8 cellular contexts compared by ENCODE assay signal in genomic region chr11:1382831-1383607, GRCh38. TPM values are rescaled to one million over a fixed set of nuclear protein-coding genes. Genes with fewer than 3 reads are reported as not detected.
A peak's percentile ranks its signal among the peaks of the same experiment; 100 is the strongest.
DNase-seq lines count a peak whose midpoint lies in the region; ATAC-seq, FAIRE-seq and TF ChIP-seq lines count a peak whose summit lies in the region.

No MANE protein-coding gene starts in this region.

- H3K4me1 Mint-ChIP-seq in natural killer cell, result peaks cover 0 to 18% of the 10 kb centered on the region in 2 donors
- H3K4me1 Mint-ChIP-seq in stimulated activated memory B cell treated with anti-CD40 and anti-IgM and Interleukin-4, amounts not matched to agents 10 μg/mL and 1 μg/mL and 100 μg/mL, for 72 hours, result peaks cover 38% of the 10 kb centered on the region

- no peak for TF ChIP-seq CTCF in A549 (IDR thresholded peaks at IDR 0.05)
- no peak for TF ChIP-seq CTCF in fibroblast of pulmonary artery (IDR thresholded peaks at IDR 0.05; ENCODE audit: low read length, missing control alignments)
- no peak for TF ChIP-seq CTCF in natural killer cell (IDR thresholded peaks at IDR 0.05)

- no peaks in the 10 kb centered on the region for H3K9me3 ChIP-seq in A549

- POLR2A ChIA-PET in A549 (lab: Yijun Ruan, JAX), result interaction anchor here (0.7 to 1.6 kb wide), 5 partner anchors 10 to 120 kb away, joined by 3 to 11 read pairs (median 4); partner anchors contain the start of gene TOLLIP

- no peak for FAIRE-seq in A549 (lab: Jason Lieb, UNC)

- no peaks in the 10 kb centered on the region for H3K9me3 Mint-ChIP-seq in natural killer cell
- peaks cover 4% of the 10 kb centered on the region for H3K9me3 Mint-ChIP-seq in stimulated activated memory B cell treated with anti-CD40 and anti-IgM and Interleukin-4, amounts not matched to agents 10 μg/mL and 1 μg/mL and 100 μg/mL, for 72 hours

- H3K4me3 ChIP-seq in A549, result peak overlapping the region; percentile 60
- H3K4me3 ChIP-seq in fibroblast of pulmonary artery (replicated peaks; ENCODE audit: low read depth, low read length), result peak overlapping the region; percentile 52

- no peaks in the 10 kb centered on the region for H3K36me3 Mint-ChIP-seq in natural killer cell
- H3K36me3 Mint-ChIP-seq in stimulated activated memory B cell treated with anti-CD40 and anti-IgM and Interleukin-4, amounts not matched to agents 10 μg/mL and 1 μg/mL and 100 μg/mL, for 72 hours, result no peaks in the 10 kb centered on the region

- H3K4me3 Mint-ChIP-seq in natural killer cell, result peak overlapping the region; percentile 84
- H3K4me3 Mint-ChIP-seq in stimulated activated memory B cell treated with anti-CD40 and anti-IgM and Interleukin-4, amounts not matched to agents 10 μg/mL and 1 μg/mL and 100 μg/mL, for 72 hours, result peak overlapping the region; percentile 79

- peak; percentile 91 to 96 for ATAC-seq in A549
- ATAC-seq in GM18909 (IDR thresholded peaks at IDR 0.05; ENCODE audit: poor library complexity, unreplicated experiment), result peak; percentile 75
- peak; percentile 55 for ATAC-seq in HG03520 (IDR thresholded peaks at IDR 0.05; ENCODE audit: unreplicated experiment)
- peak; percentile 86 to 89 (median 87) for ATAC-seq in natural killer cell
- ATAC-seq in stimulated activated memory B cell treated with anti-CD40 and anti-IgM and Interleukin-4, amounts not matched to agents 10 μg/mL and 1 μg/mL and 100 μg/mL, for 72 hours, result peak; percentile 89

- H3K4me2 ChIP-seq in A549, result peak overlapping the region; percentile 89

- CTCF ChIA-PET in A549 (lab: Yijun Ruan, JAX), result interaction anchor here (1.2 to 1.3 kb wide), 2 partner anchors 31 to 176 kb away, joined by 3 to 4 read pairs; no protein-coding TSS in a partner anchor

- TF ChIP-seq POLR2A in A549 (IDR thresholded peaks at IDR 0.05; ENCODE audit: low read length), result peak; percentile 57; the same call in 1 of the 2 replicates

- intact Hi-C loops in natural killer cell (cut with micrococcal nuclease), result loop anchor here (5.0 to 10.0 kb wide), 2 partner anchors 48 to 76 kb away; partner anchors contain the start of gene TOLLIP

- H3K27me3 Mint-ChIP-seq in natural killer cell (ENCODE audit: low read depth in 2 of 2), result peaks cover 0 to 14% of the 10 kb centered on the region in 2 donors
- H3K27me3 Mint-ChIP-seq in stimulated activated memory B cell treated with anti-CD40 and anti-IgM and Interleukin-4, amounts not matched to agents 10 μg/mL and 1 μg/mL and 100 μg/mL, for 72 hours, result no peaks in the 10 kb centered on the region

- peak overlapping the region; percentile 57 to 87 for H3K27ac Mint-ChIP-seq in natural killer cell
- H3K27ac Mint-ChIP-seq in stimulated activated memory B cell treated with anti-CD40 and anti-IgM and Interleukin-4, amounts not matched to agents 10 μg/mL and 1 μg/mL and 100 μg/mL, for 72 hours, result peak overlapping the region; percentile 90

- peaks cover 10% of the 10 kb centered on the region for H3K4me1 ChIP-seq in A549

- peak; percentile 80 to 90 for DNase-seq in A549 (ENCODE audit: low read depth in 1 of 2, low spot score in 1 of 2)
- DNase-seq in activated T-helper 1 cell treated with anti-CD3 and anti-CD28 coated beads, Interleukin-2, amount 50 U/mL, for 16 hours (ENCODE audit: low read depth in 1 of 2, low spot score in 1 of 2), result peak; percentile 51 to 67
- peak; percentile 70 for DNase-seq in fibroblast of pulmonary artery (ENCODE audit: low read depth)
- DNase-seq in natural killer cell, result peak; percentile 68

- TF ChIP-seq RAD21 in A549 (conservative IDR thresholded peaks at IDR 0.05 in 1 of 2, IDR thresholded peaks at IDR 0.05 in 1 of 2), result no peak; a peak in 1 of 5 replicates

- WGBS in A549 (ENCODE audit: missing lambda C conversion rate), result 0% methylated on average over 8 of the region's 56 CpGs

- TF ChIP-seq EP300 in A549 (IDR thresholded peaks at IDR 0.05), result no peak

- H3K27ac ChIP-seq in A549, result peak overlapping the region; percentile 90 to 100

TF ChIP-seq in A549, 52 proteins besides CTCF, POLR2A, EP300 and RAD21 (continues in another document):
- TF ChIP-seq BCL3 (IDR thresholded peaks at IDR 0.05), result 0 out of 3 replicates have a peak, but pooled peaks have one; percentile 17
- TF ChIP-seq PHF8 (IDR thresholded peaks at IDR 0.05; ENCODE audit: borderline replicate concordance, low read depth), result peak; percentile 59
- TF ChIP-seq E2F6 (IDR thresholded peaks at IDR 0.05; ENCODE audit: borderline replicate concordance, low read depth), result peak; percentile 29; the same call in 1 of the 2 replicates
- no peak for TF ChIP-seq RCOR1 (IDR thresholded peaks at IDR 0.05; ENCODE audit: low read depth, low read length)
- 0 out of 3 replicates have a peak, but pooled peaks have one; percentile 7 for TF ChIP-seq SMC3 (IDR thresholded peaks at IDR 0.05)
- peak; percentile 75 for TF ChIP-seq MAX (IDR thresholded peaks at IDR 0.05)
- 0 out of 2 replicates have a peak, but pooled peaks have one; percentile 21 for TF ChIP-seq TFCP2L1 (CRISPR knock-in tag; IDR thresholded peaks at IDR 0.05)
- TF ChIP-seq JUN (IDR thresholded peaks at IDR 0.05), result peak in 1 of 2 experiments; percentile 75; a peak in 3 of 5 replicates
- TF ChIP-seq RARB (CRISPR knock-in tag; IDR thresholded peaks at IDR 0.05), result no peak
- no peak for TF ChIP-seq ZC3H11A (IDR thresholded peaks at IDR 0.05)
- TF ChIP-seq NR3C1 (IDR thresholded peaks at IDR 0.05), result no peak
- TF ChIP-seq MYC (IDR thresholded peaks at IDR 0.05; ENCODE audit: borderline replicate concordance, low read length), result 0 out of 2 replicates have a peak, but pooled peaks have one; percentile 50

TF ChIP-seq in PFSK-1, 5 proteins besides CTCF, POLR2A, EP300 and RAD21:
- TF ChIP-seq SIN3A (IDR thresholded peaks at IDR 0.05; ENCODE audit: borderline replicate concordance, insufficient read depth, low read length) (peak; percentile 48; the same call in 1 of the 2 replicates), REST (IDR thresholded peaks at IDR 0.05; ENCODE audit: insufficient read depth in 1 of 2, low read depth in 2 of 2, low read length in 2 of 2) (no peak), TAF1 (IDR thresholded peaks at IDR 0.05; ENCODE audit: borderline replicate concordance, insufficient read depth, low read length) (no peak), FOXP2 (optimal IDR thresholded peaks at IDR 0.05; ENCODE audit: borderline replicate concordance, extremely low read depth, extremely low read length, insufficient read depth) (no peak), POLR2AphosphoS5 (IDR thresholded peaks at IDR 0.05; ENCODE audit: low read depth, low read length) (no peak)

RNA-seq across cellular contexts. Expression of gene BRSK2, which starts 6.7 kb away (rescaled TPM):
- polyA plus RNA-seq in A549 (2011; rRNA removed), result 2.7 and 3.8 TPM in 2 replicates
- 8.3 and 11.0 TPM in 2 replicates for polyA plus RNA-seq in A549 (2012; cell fraction: cytosol; rRNA removed)
- 22.9 and 27.9 TPM in 2 replicates for polyA plus RNA-seq in A549 (2012; cell fraction: nucleus; rRNA removed)
- 9.1 to 10.1 TPM (median 9.7 TPM) in 3 replicates for polyA plus RNA-seq in A549 (2017; fragmentation: RNase III; extraction: RNeasy Plus Mini Kit Qiagen cat#74134 plus additional on column Dnase treatment)
- 2.6 and 4.3 TPM in 2 replicates for polyA minus RNA-seq in A549 (2011; rRNA and poly(A)+ RNA removed)
- 73.3 TPM for polyA plus RNA-seq in PFSK-1 (2012; ENCODE audit: insufficient read length, low read depth)
- under 1 TPM in 2 of 3 donors, not detected in 1; 0.11 to 0.14 TPM for total RNA-seq in natural killer cell

Comparison
In these comparisons a context has a peak if more than half of its experiments do, and no peak if none do; other contexts are left out.
1. Peak in every context shown above with its lines: DNase-seq, ATAC-seq, H3K4me3 ChIP-seq and H3K27ac ChIP-seq.